21 cellular contexts compared by ENCODE assay signal in the genomic region with DNA sequence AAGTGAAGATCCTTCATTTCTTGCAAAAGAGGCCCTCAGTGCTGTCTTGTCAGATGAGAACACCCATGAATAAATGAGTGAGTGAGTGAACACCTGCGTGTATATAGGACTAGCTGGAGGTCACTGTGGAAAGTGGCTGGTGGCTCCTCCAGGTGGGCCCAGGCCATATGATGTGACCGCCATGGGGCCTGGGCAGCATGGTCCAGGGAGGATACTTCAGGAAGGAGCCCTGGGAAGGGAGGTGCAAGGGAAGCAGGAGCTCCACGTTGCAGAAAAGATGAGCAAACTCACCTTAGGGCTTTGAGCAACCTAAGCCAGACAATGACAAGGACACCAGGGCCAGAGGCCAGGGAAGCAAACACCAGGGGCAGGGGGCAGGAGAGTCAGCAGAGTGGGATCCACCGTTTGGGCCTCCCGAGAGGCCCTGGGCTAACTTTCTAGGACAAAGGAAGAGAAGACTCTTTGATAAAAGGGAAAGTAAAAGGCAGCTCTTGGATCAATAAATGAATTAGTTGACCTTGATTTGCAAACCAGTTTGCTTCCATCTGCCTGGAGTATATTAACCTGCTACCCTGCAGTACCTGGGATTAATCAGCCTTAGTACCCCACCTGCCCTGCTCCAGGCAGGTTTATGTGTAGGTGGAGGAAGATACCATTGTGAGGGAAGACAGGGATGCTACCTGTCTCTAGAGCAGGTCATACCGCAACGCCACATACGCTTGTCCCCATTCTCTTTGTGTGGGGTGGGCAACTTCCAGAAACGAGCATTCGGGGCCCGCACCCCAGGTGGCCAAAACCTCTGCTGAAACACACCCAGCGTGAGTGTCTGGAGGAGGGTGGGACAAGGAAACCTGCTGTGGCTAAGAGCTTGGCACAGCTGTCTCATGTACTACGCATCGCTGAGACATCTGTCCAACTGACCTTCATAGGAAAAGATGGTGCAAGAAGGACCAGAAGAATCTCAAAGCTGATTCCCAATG. TPM values are rescaled to one million over a fixed set of nuclear protein-coding genes. Genes with fewer than 3 reads are reported as not detected.
"Had no signal": no experiment of that assay in that cellular context is flagged by ENCODE, and none has a peak within 500 bp of the region (broad histone marks: within the 10 kb centered on the region; RNA-seq: fewer than 3 reads in every experiment).

No MANE protein-coding gene starts in this region.

- DNase-seq: activated CD4-positive, alpha-beta T cell treated with anti-CD3 and anti-CD28 coated beads for 1 hour; activated CD4-positive, alpha-beta T cell treated with anti-CD3 and anti-CD28 coated beads, Interleukin-2, amount 50 U/mL, for 4 hours; activated gamma-delta T cell; activated T-cell treated with anti-CD3 and anti-CD28 coated beads, Interleukin-2, amount 50 U/mL, for 48 hours; dermis blood vessel endothelial cell; effector memory CD4-positive, alpha-beta T cell; foreskin fibroblast; kidney; naive thymus-derived CD4-positive, alpha-beta T cell; stimulated activated CD4-positive, alpha-beta T cell treated with anti-CD3 and anti-CD28 coated beads, Interleukin-12 subunit alpha, Interleukin-12 subunit beta, amount 100 ng/mL, for 4 hours; stimulated activated CD4-positive, alpha-beta T cell treated with anti-CD3 and anti-CD28 coated beads, Interleukin-2, amount 100 ng/mL, for 24 hours; stimulated activated naive CD4-positive, alpha-beta T cell treated with Interleukin-2 at 50 U/mL for 16 hours; transverse colon; WERI-Rb-1 had no signal

- H3K9me3 Mint-ChIP-seq: activated naive CD4-positive, alpha-beta T cell treated with anti-CD3 and anti-CD28 coated beads, Interleukin-2, amount 50 U/mL, for 72 hours; memory B cell; neural progenitor cell had no signal

- H3K27me3 ChIP-seq: adrenal gland, neural progenitor cell, pancreas had no signal

- H2AFZ ChIP-seq: neural progenitor cell had no signal

- H3K4me3 ChIP-seq: adrenal gland, neural progenitor cell, pancreas, SK-N-MC, transverse colon had no signal

- H3K4me3 Mint-ChIP-seq: memory B cell; naive thymus-derived CD4-positive, alpha-beta T cell; neural progenitor cell had no signal

- H3K9me3 ChIP-seq: adrenal gland, pancreas, transverse colon had no signal

- H3K4me2 ChIP-seq: neural progenitor cell had no signal

- H3K36me3 Mint-ChIP-seq: activated naive CD4-positive, alpha-beta T cell treated with anti-CD3 and anti-CD28 coated beads, Interleukin-2, amount 50 U/mL, for 72 hours; memory B cell; naive thymus-derived CD4-positive, alpha-beta T cell; neural progenitor cell had no signal

- H3K4me1 ChIP-seq: adrenal gland, neural progenitor cell, pancreas, transverse colon had no signal

- ATAC-seq: activated naive CD4-positive, alpha-beta T cell treated with anti-CD3 and anti-CD28 coated beads, Interleukin-2, amount 50 U/mL, for 72 hours; naive thymus-derived CD4-positive, alpha-beta T cell; pancreas had no signal

- H3K27ac ChIP-seq: adrenal gland, neural progenitor cell, pancreas, SK-N-MC, transverse colon, WERI-Rb-1 had no signal

- H3K9ac ChIP-seq: neural progenitor cell had no signal

- H3K36me3 ChIP-seq: adrenal gland, neural progenitor cell, pancreas, transverse colon, WERI-Rb-1 had no signal

- FAIRE-seq: kidney, pancreas had no signal

- H3K27ac Mint-ChIP-seq: activated naive CD4-positive, alpha-beta T cell treated with anti-CD3 and anti-CD28 coated beads, Interleukin-2, amount 50 U/mL, for 72 hours; memory B cell; naive thymus-derived CD4-positive, alpha-beta T cell; neural progenitor cell had no signal

- H3K4me1 Mint-ChIP-seq: memory B cell, neural progenitor cell had no signal

RNA-seq across cellular contexts. Expression of a gene that starts 51.4 kb away (rescaled TPM):
- total RNA-seq: activated naive CD4-positive, alpha-beta T cell treated with anti-CD3 and anti-CD28 coated beads, Interleukin-2, amount 50 U/mL, for 72 hours; T-helper 2 cell treated with Interferon-gamma antibody and Interleukin-4, amounts not matched to agents 100 ng/mL and 5 ng/mL, for 36 hours had no signal
- polyA plus RNA-seq: naive thymus-derived CD4-positive, alpha-beta T cell had no signal
